ENCODE assay signal across 31 cellular contexts in the genomic region with DNA sequence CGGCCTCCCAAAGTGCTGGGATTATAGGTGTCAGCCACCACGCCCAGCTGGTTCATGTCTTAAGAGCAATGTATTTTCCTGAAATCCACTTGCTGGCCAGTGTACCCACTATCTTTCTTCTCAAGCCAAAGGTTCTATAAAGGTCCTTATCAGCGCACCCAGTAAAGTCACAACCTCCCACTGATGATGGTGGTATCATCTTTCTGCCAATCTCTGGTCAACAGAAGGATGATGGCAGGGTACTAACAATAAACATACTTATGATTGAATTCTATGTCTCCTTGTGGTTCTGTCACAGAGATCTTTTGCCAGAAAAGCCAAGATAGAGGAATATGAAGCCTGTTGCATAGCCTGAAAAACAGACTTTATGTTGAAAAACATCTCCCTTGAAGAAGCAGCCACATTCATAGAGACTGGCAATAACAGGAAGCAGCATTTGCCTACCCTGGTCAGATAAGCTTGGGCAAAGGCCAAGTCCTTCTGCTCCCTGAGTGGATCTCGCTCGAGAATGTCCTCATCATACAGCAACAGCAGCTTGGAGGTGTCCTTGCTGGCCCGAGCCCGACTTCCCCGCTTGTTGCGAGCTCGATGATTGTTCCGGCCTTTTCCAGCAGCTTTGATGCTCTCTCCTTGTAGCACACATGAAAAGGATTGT.
A peak's percentile ranks its signal among the peaks of the same experiment; 100 is the strongest.
DNase-seq lines count a peak whose midpoint lies in the region; ATAC-seq, FAIRE-seq and TF ChIP-seq lines count a peak whose summit lies in the region.
"Had no signal": no experiment of that assay in that cellular context is flagged by ENCODE, and none has a peak within 500 bp of the region (broad histone marks: within the 10 kb centered on the region; RNA-seq: fewer than 3 reads in every experiment).

No MANE protein-coding gene starts in this region.

- peaks cover 4% of the 10 kb centered on the region; the same call in 1 of the 3 replicates for H3K79me2 ChIP-seq in K562 (ENCODE audit: control insufficient read depth, insufficient read depth, low read length)

- H3K36me3 ChIP-seq in K562 (ENCODE audit: control insufficient read depth, insufficient read depth, low read length) (peaks cover 85% of the 10 kb centered on the region; the same call in 2 of the 3 replicates), suprapubic skin (peaks cover 90% of the 10 kb centered on the region)

- no peak for TF ChIP-seq RAD21 in K562 (CRISPR knock-in tag; conservative IDR thresholded peaks at IDR 0.05 in 1 of 2, IDR thresholded peaks at IDR 0.05 in 1 of 2)

- peak overlapping the region; percentile 76 for H3K27ac Mint-ChIP-seq in memory B cell
- H3K27ac Mint-ChIP-seq: activated CD4-positive, alpha-beta T cell treated with anti-CD3 and anti-CD28 coated beads for 36 hours; type B pancreatic cell had no signal

- no peak for TF ChIP-seq CTCF in K562 (IDR thresholded peaks at IDR 0.05 in 2 of 3, conservative IDR thresholded peaks at IDR 0.05 in 1 of 3; ENCODE audit: insufficient read depth in 2 of 3, low read depth in 1 of 3, low read length in 3 of 3)
- no peak for TF ChIP-seq CTCF in suprapubic skin (IDR thresholded peaks at IDR 0.05)

- no peaks in the 10 kb centered on the region for H3K9me3 Mint-ChIP-seq in memory B cell
- H3K9me3 Mint-ChIP-seq: effector memory CD8-positive, alpha-beta T cell; naive thymus-derived CD8-positive, alpha-beta T cell; type B pancreatic cell had no signal

- H3K9me3 ChIP-seq in K562 (replicated peaks; ENCODE audit: control insufficient read depth, insufficient read depth, low read depth, low read length) (no peaks in the 10 kb centered on the region), suprapubic skin (no peaks in the 10 kb centered on the region)
- H3K9me3 ChIP-seq: BLaER1, Caco-2, esophagus muscularis mucosa, heart left ventricle, psoas muscle, sigmoid colon had no signal

- no peak overlapping the region for H2AFZ ChIP-seq in K562 (ENCODE audit: low read depth, low read length)

- peaks cover 15% of the 10 kb centered on the region for H3K4me1 Mint-ChIP-seq in memory B cell
- H3K4me1 Mint-ChIP-seq: activated CD4-positive, alpha-beta T cell treated with anti-CD3 and anti-CD28 coated beads for 36 hours had no signal

- no peaks in the 10 kb centered on the region for H3K27me3 Mint-ChIP-seq in memory B cell
- H3K27me3 Mint-ChIP-seq: activated CD4-positive, alpha-beta T cell treated with anti-CD3 and anti-CD28 coated beads for 36 hours; effector memory CD8-positive, alpha-beta T cell; naive thymus-derived CD8-positive, alpha-beta T cell; type B pancreatic cell had no signal

- 87% methylated on average over 11 of the region's 11 CpGs for WGBS in K562 (ENCODE audit: insufficient coverage, low coverage, missing lambda C conversion rate)
- WGBS in suprapubic skin: 94% methylated on average over 11 of the region's 11 CpGs

- TF ChIP-seq POLR2A in K562 (conservative IDR thresholded peaks at IDR 0.05) (no peak), suprapubic skin (IDR thresholded peaks at IDR 0.05) (no peak)

- TF ChIP-seq EP300 in K562 (IDR thresholded peaks at IDR 0.05; ENCODE audit: low read length) (no peak), suprapubic skin (IDR thresholded peaks at IDR 0.05) (no peak)

- H3K36me3 Mint-ChIP-seq in memory B cell: peaks cover 42% of the 10 kb centered on the region

- H3K4me3 Mint-ChIP-seq in memory B cell: peak overlapping the region; percentile 6
- H3K4me3 Mint-ChIP-seq: activated CD4-positive, alpha-beta T cell treated with anti-CD3 and anti-CD28 coated beads for 36 hours; effector memory CD8-positive, alpha-beta T cell; naive thymus-derived CD8-positive, alpha-beta T cell; type B pancreatic cell had no signal

- in situ Hi-C loops in K562 (cut with MboI): no loop called here

- no peaks in the 10 kb centered on the region for H3K9me1 ChIP-seq in K562 (ENCODE audit: control insufficient read depth, insufficient read depth, low read length)

- ATAC-seq in K562: no peak
- peak; percentile 38 for ATAC-seq in memory B cell (ENCODE audit: low read depth)
- ATAC-seq: activated CD4-positive, alpha-beta T cell treated with anti-CD3 and anti-CD28 coated beads for 36 hours; effector memory CD8-positive, alpha-beta T cell; foreskin keratinocyte; naive thymus-derived CD8-positive, alpha-beta T cell; psoas muscle had no signal

- H3K27me3 ChIP-seq in K562 (ENCODE audit: control insufficient read depth in 2 of 2, insufficient read depth in 2 of 2, low read length in 2 of 2): no peaks in the 10 kb centered on the region
- H3K27me3 ChIP-seq in suprapubic skin: no peaks in the 10 kb centered on the region
- H3K27me3 ChIP-seq: BLaER1, esophagus muscularis mucosa, foreskin keratinocyte, heart left ventricle, sigmoid colon had no signal

- BruUV-seq in K562 (replicated peaks; lab: Mats Ljungman, UMichigan): no TSS peak

- peak overlapping the region in 1 of 2 experiments; percentile 50; a peak in 1 of 4 replicates for H3K9ac ChIP-seq in K562 (ENCODE audit: insufficient read depth in 1 of 2, low read depth in 2 of 2, low read length in 2 of 2)
- H3K9ac ChIP-seq: BLaER1 had no signal

- H4K20me1 ChIP-seq in K562 (replicated peaks; ENCODE audit: control insufficient read depth, insufficient read depth, low read length): no peaks in the 10 kb centered on the region

- H3K27ac ChIP-seq in K562 (ENCODE audit: extremely low read depth, low read depth, low read length): no peak overlapping the region
- no peak overlapping the region for H3K27ac ChIP-seq in suprapubic skin
- H3K27ac ChIP-seq: BLaER1, esophagus muscularis mucosa, foreskin keratinocyte, heart left ventricle, psoas muscle, sigmoid colon had no signal

- intact Hi-C loops in K562 (cut with micrococcal nuclease): no loop called here

- H3K4me2 ChIP-seq in K562 (ENCODE audit: insufficient read depth, low read length): no peak overlapping the region
- H3K4me2 ChIP-seq: BLaER1 had no signal

- peak; percentile 74 for DNase-seq in CMK (ENCODE audit: low read depth)
- DNase-seq in OCI-M1 (lab: John Stamatoyannopoulos, UW): peak; percentile 62
- no peak for DNase-seq in K562 (ENCODE audit: extremely low read depth in 1 of 4, low spot score in 3 of 4)
- DNase-seq in memory B cell (ENCODE audit: low spot score in 2 of 2): no peak
- no peak for DNase-seq in activated effector memory CD4-positive, alpha-beta T cell treated with anti-CD3 and anti-CD28 coated beads, Interleukin-2, amount 50 U/mL, for 16 hours
- DNase-seq in NCI-H2196 treated with DMSO at 0.1 percent for 48 hours (lab: John Stamatoyannopoulos, UW; ENCODE audit: unreplicated experiment): no peak
- no peak for DNase-seq in inferior parietal cortex (ENCODE audit: extremely low spot score)
- DNase-seq in suprapubic skin (ENCODE audit: low spot score in 2 of 2): no peak
- DNase-seq: activated CD4-positive, alpha-beta T cell treated with anti-CD3 and anti-CD28 coated beads for 36 hours; activated CD8-positive, alpha-beta memory T cell treated with anti-CD3 and anti-CD28 coated beads for 24 hours; activated T-cell treated with anti-CD3 and anti-CD28 coated beads, Interleukin-2, amount 50 U/mL, for 1 hour; Caco-2; cortex of kidney; DMS53; effector memory CD8-positive, alpha-beta T cell; HCEC 1CT; heart left ventricle; kidney glomerular epithelial cell; naive thymus-derived CD8-positive, alpha-beta T cell; NCI-H1048; NCI-H1694; NCI-H82; occipital lobe; psoas muscle; sigmoid colon; stimulated activated CD4-positive, alpha-beta T cell treated with anti-CD3 and anti-CD28 coated beads, Interleukin-4, amount 100 ng/mL, for 24 hours; substantia nigra had no signal

- CTCF ChIA-PET in K562 (lab: Yijun Ruan, JAX; ENCODE audit: low intra/inter-chr PET ratio): no interaction called here

- no peak for FAIRE-seq in K562 (lab: Jason Lieb, UNC)

- POLR2A ChIA-PET in K562 (lab: Yijun Ruan, JAX): interaction anchor here (1.5 kb wide), 1 partner anchor 15 kb away, joined by 4 read pairs; no protein-coding TSS in a partner anchor

- H3K4me3 ChIP-seq in K562 (no peak overlapping the region), suprapubic skin (no peak overlapping the region)
- H3K4me3 ChIP-seq: BLaER1, esophagus muscularis mucosa, heart left ventricle, psoas muscle, sigmoid colon had no signal

- peaks cover 0 to 6% of the 10 kb centered on the region in 2 experiments; a peak in 3 of 5 replicates for H3K4me1 ChIP-seq in K562 (replicated peaks in 1 of 2; ENCODE audit: control insufficient read depth in 2 of 2, insufficient read depth in 2 of 2, low read length in 2 of 2)
- no peaks in the 10 kb centered on the region for H3K4me1 ChIP-seq in suprapubic skin
- H3K4me1 ChIP-seq: Caco-2, esophagus muscularis mucosa, heart left ventricle, psoas muscle, sigmoid colon had no signal

TF ChIP-seq in K562, 482 proteins besides CTCF, POLR2A, EP300 and RAD21:
- no peak for TF ChIP-seq EWSR1 (IDR thresholded peaks at IDR 0.05; ENCODE audit: borderline replicate concordance, low read depth, partially characterized antibody)
- no peak for TF ChIP-seq CXXC5 (CRISPR knock-in tag; IDR thresholded peaks at IDR 0.05)
- no peak for TF ChIP-seq NR1H2 (CRISPR knock-in tag; IDR thresholded peaks at IDR 0.05)
- TF ChIP-seq, protein P1, sequence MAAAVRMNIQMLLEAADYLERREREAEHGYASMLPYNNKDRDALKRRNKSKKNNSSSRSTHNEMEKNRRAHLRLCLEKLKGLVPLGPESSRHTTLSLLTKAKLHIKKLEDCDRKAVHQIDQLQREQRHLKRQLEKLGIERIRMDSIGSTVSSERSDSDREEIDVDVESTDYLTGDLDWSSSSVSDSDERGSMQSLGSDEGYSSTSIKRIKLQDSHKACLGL (CRISPR knock-in tag; IDR thresholded peaks at IDR 0.05; ENCODE audit: borderline replicate concordance, poor library complexity, severe bottlenecking): no peak
- peak; percentile 60 for TF ChIP-seq CBFA2T3 (IDR thresholded peaks at IDR 0.05)
- no peak for TF ChIP-seq ZNF668 (CRISPR knock-in tag; IDR thresholded peaks at IDR 0.05)
- no peak for TF ChIP-seq E2F3 (CRISPR knock-in tag; IDR thresholded peaks at IDR 0.05)
TF ChIP-seq in K562: peak in this region for 1.

Comparison
In these comparisons a context has a peak if more than half of its experiments do, and no peak if none do; other contexts are left out.
1. DNase-seq: peak in CMK (single experiment) and OCI-M1 (single experiment); none in K562 (0 of 4), memory B cell (0 of 2), activated effector memory CD4-positive, alpha-beta T cell treated with anti-CD3 and anti-CD28 coated beads, Interleukin-2, amount 50 U/mL, for 16 hours (single experiment), NCI-H2196 treated with DMSO at 0.1 percent for 48 hours (single experiment), inferior parietal cortex (single experiment) and suprapubic skin (0 of 2).